Comparison of ENCODE assay signal across 11 cellular contexts in genomic region chr1:174799136-174799479, GRCh38.
DNase-seq lines count a peak whose midpoint lies in the region; ATAC-seq and TF ChIP-seq lines count a peak whose summit lies in the region.
"Had no signal": no experiment of that assay in that cellular context is flagged by ENCODE, and none has a peak within 500 bp of the region (broad histone marks: within the 10 kb centered on the region; RNA-seq: fewer than 3 reads in every experiment).

No MANE protein-coding gene starts in this region.

- H3K4me1 Mint-ChIP-seq in CD4-positive, alpha-beta memory T cell: peaks cover 0 to 11% (median 9%) of the 10 kb centered on the region in 4 donors

- no peak for TF ChIP-seq POLR2A in ovary (IDR thresholded peaks at IDR 0.05)

- no peaks in the 10 kb centered on the region for H3K27me3 ChIP-seq in CD4-positive, alpha-beta memory T cell (ENCODE audit: insufficient read depth, low read length)
- H3K27me3 ChIP-seq in duodenal mucosa (ENCODE audit: control insufficient read depth in 1 of 2, insufficient read depth in 2 of 2, low read length in 2 of 2) (no peaks in the 10 kb centered on the region), ovary (no peaks in the 10 kb centered on the region), H7 (ENCODE audit: control insufficient read depth, insufficient read depth, low read length) (no peaks in the 10 kb centered on the region)

- H3K4me3 Mint-ChIP-seq in CD4-positive, alpha-beta memory T cell: no peak overlapping the region
- H3K4me3 Mint-ChIP-seq: stimulated activated effector memory CD8-positive, alpha-beta T cell treated with anti-CD3 and anti-CD28 coated beads, Interleukin-12 subunit alpha, Interleukin-12 subunit beta, amount 100 ng/mL, for 72 hours had no signal

- H3K4me3 ChIP-seq in CD4-positive, alpha-beta memory T cell (ENCODE audit: low read length in 2 of 2): peak overlapping the region; percentile 54 to 73
- H3K4me3 ChIP-seq in duodenal mucosa (ENCODE audit: low read depth in 1 of 2, low read length in 2 of 2) (peak overlapping the region; percentile 89 to 90), ovary (peak overlapping the region; percentile 40), H7 (ENCODE audit: insufficient read depth, low read depth, low read length) (no peak overlapping the region)

- POLR2A ChIA-PET in CD4-positive, alpha-beta memory T cell (lab: Charles Lee; ENCODE audit: partially characterized antibody): interaction anchor here (0.6 to 5.5 kb wide), 22 partner anchors 10 to 974 kb away, joined by 3 to 112 read pairs (median 4); partner anchors contain the start of genes CACYBP, CENPL, DARS2 and GAS5

- H3K36me3 Mint-ChIP-seq in CD4-positive, alpha-beta memory T cell: no peaks in the 10 kb centered on the region
- H3K36me3 Mint-ChIP-seq: brain; naive B cell; stimulated activated effector memory CD8-positive, alpha-beta T cell treated with anti-CD3 and anti-CD28 coated beads, Interleukin-12 subunit alpha, Interleukin-12 subunit beta, amount 100 ng/mL, for 72 hours had no signal

- no peaks in the 10 kb centered on the region for H3K36me3 ChIP-seq in CD4-positive, alpha-beta memory T cell (ENCODE audit: insufficient read depth, low read length)
- no peaks in the 10 kb centered on the region for H3K36me3 ChIP-seq in duodenal mucosa (ENCODE audit: control insufficient read depth in 1 of 2, insufficient read depth in 2 of 2, low read length in 2 of 2)
- no peaks in the 10 kb centered on the region for H3K36me3 ChIP-seq in ovary
- no peaks in the 10 kb centered on the region for H3K36me3 ChIP-seq in H7 (replicated peaks; ENCODE audit: control insufficient read depth, insufficient read depth, low read length)

- TF ChIP-seq EP300 in ovary (IDR thresholded peaks at IDR 0.05): no peak

- TF ChIP-seq CTCF in ovary (IDR thresholded peaks at IDR 0.05): no peak

- H3K27me3 Mint-ChIP-seq in CD4-positive, alpha-beta memory T cell: no peaks in the 10 kb centered on the region
- H3K27me3 Mint-ChIP-seq: brain, naive B cell had no signal

- peaks cover 24% of the 10 kb centered on the region for H3K4me1 ChIP-seq in CD4-positive, alpha-beta memory T cell (ENCODE audit: insufficient read depth, low read length)
- H3K4me1 ChIP-seq in duodenal mucosa (ENCODE audit: control insufficient read depth in 1 of 2, insufficient read depth in 2 of 2, low read length in 2 of 2): peaks cover 14 to 19% of the 10 kb centered on the region in 2 donors
- H3K4me1 ChIP-seq in ovary (ENCODE audit: insufficient read depth): no peaks in the 10 kb centered on the region

- DNase-seq in CD4-positive, alpha-beta memory T cell: no peak
- DNase-seq in ovary: no peak
- DNase-seq in glomerular visceral epithelial cell (ENCODE audit: extremely low spot score): no peak
- DNase-seq in H7: no peak
- DNase-seq in NCI-H1694 treated with DMSO at 0.1 percent for 48 hours (lab: John Stamatoyannopoulos, UW): no peak

- ATAC-seq in HG02885 (IDR thresholded peaks at IDR 0.05; ENCODE audit: poor library complexity, unreplicated experiment): peak; percentile 15
- ATAC-seq in HG03025 (IDR thresholded peaks at IDR 0.05; ENCODE audit: low FRiP score, unreplicated experiment): no peak

- CTCF ChIA-PET in CD4-positive, alpha-beta memory T cell (lab: Charles Lee; ENCODE audit: partially characterized antibody): interaction anchor here (0.6 to 2.8 kb wide), 18 partner anchors 8 to 231 kb away, joined by 3 to 23 read pairs (median 4); no protein-coding TSS in a partner anchor

- H3K27ac Mint-ChIP-seq in CD4-positive, alpha-beta memory T cell: no peak overlapping the region
- H3K27ac Mint-ChIP-seq: stimulated activated effector memory CD8-positive, alpha-beta T cell treated with anti-CD3 and anti-CD28 coated beads, Interleukin-12 subunit alpha, Interleukin-12 subunit beta, amount 100 ng/mL, for 72 hours had no signal

- H3K9me3 ChIP-seq in CD4-positive, alpha-beta memory T cell (ENCODE audit: control insufficient read depth in 1 of 2, low read length in 2 of 2): no peaks in the 10 kb centered on the region
- H3K9me3 ChIP-seq in duodenal mucosa (ENCODE audit: control insufficient read depth in 1 of 2, low read length in 2 of 2) (no peaks in the 10 kb centered on the region), ovary (no peaks in the 10 kb centered on the region)

- intact Hi-C loops in CD4-positive, alpha-beta memory T cell (cut with micrococcal nuclease): loop anchor here (1.0 to 2.0 kb wide), 4 partner anchors 28 to 200 kb away; partner anchors contain the start of gene CACYBP
- intact Hi-C loops in ovary (cut with DNase I): no loop called here

- H3K9me3 Mint-ChIP-seq in CD4-positive, alpha-beta memory T cell: no peaks in the 10 kb centered on the region
- H3K9me3 Mint-ChIP-seq: brain; naive B cell; stimulated activated effector memory CD8-positive, alpha-beta T cell treated with anti-CD3 and anti-CD28 coated beads, Interleukin-12 subunit alpha, Interleukin-12 subunit beta, amount 100 ng/mL, for 72 hours had no signal

- H3K9ac ChIP-seq in duodenal mucosa (ENCODE audit: low read depth in 1 of 2, low read length in 2 of 2): peak overlapping the region in 1 of 2 donors; percentile 80

- peak overlapping the region; percentile 62 for H3K27ac ChIP-seq in CD4-positive, alpha-beta memory T cell (ENCODE audit: low read depth, low read length)
- H3K27ac ChIP-seq in duodenal mucosa (ENCODE audit: low read depth, low read length): peak overlapping the region; percentile 36
- peak overlapping the region in 1 of 2 donors; percentile 14 for H3K27ac ChIP-seq in ovary

- 21 to 26% (median 26%) methylated on average over 3 of the region's 3 CpGs for WGBS in ovary, 3 donors
